In the genomic region with DNA sequence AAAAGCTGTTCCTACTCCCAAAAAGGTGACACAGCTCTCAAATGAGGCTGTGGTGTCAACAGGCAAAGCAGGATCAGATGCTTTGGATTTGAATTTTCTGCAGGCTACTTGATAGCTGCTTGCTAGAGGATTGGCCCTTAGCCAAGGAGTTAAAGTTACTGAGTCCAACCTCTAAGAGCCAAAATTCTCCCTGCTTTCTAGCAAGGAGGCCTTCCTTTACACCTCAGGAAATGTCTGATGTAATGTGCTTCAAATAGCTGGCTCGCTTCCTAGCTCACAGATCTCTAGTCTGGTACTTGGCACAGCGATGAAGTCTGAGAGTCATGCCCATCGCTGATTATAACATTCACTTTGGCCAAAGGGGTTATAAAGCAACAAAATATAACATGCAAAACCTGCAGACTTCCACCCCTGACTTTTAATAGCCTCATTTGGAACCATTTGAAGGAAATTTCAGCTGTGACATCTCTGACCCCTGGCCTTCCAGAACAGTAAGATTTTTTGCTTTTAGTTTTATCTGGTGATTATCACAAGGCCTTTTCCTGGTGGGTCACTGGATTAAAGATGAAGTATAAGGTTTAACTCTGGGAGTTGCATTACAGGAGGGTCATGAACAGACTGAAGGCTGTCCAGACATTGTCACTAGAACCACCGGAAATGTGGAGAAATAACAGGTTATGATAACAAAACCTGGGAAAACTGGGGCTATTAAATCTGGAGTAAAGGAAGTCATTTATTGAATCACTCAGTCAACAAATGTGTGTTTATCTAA, we compare ENCODE assay signal across 9 cellular contexts.
A peak's percentile ranks its signal among the peaks of the same experiment; 100 is the strongest.
DNase-seq lines count a peak whose midpoint lies in the region; ATAC-seq and TF ChIP-seq lines count a peak whose summit lies in the region.
"Had no signal": no experiment of that assay in that cellular context is flagged by ENCODE, and none has a peak within 500 bp of the region (broad histone marks: within the 10 kb centered on the region; RNA-seq: fewer than 3 reads in every experiment).

No MANE protein-coding gene starts in this region.

- TF ChIP-seq RAD21 in SK-N-SH (IDR thresholded peaks at IDR 0.05; ENCODE audit: low read length), result no peak

- H3K27ac ChIP-seq in HEK293 (ENCODE audit: extremely low read depth, low read depth, low read length) (no peak overlapping the region), SK-N-SH (ENCODE audit: low read depth in 2 of 2, low read length in 1 of 2) (peak overlapping the region; percentile 36 to 45; a peak in 3 of 4 replicates)

- no peak overlapping the region for H2AFZ ChIP-seq in SK-N-SH (ENCODE audit: low read depth)

- peak; percentile 90 for ATAC-seq in Right ventricle myocardium superior (ENCODE audit: poor library complexity)
- no peak for ATAC-seq in HG03521 (IDR thresholded peaks at IDR 0.05; ENCODE audit: unreplicated experiment)
- ATAC-seq in HG02642 (IDR thresholded peaks at IDR 0.05; ENCODE audit: poor library complexity, unreplicated experiment), result no peak

- H3K4me2 ChIP-seq in SK-N-SH (peak overlapping the region; percentile 42; the same call in 1 of the 2 replicates), skeletal muscle satellite cell (ENCODE audit: low read length) (peak overlapping the region; percentile 32)

- no peaks in the 10 kb centered on the region for H3K36me3 ChIP-seq in HEK293 (ENCODE audit: control insufficient read depth in 2 of 2, insufficient read depth in 1 of 2, low read length in 2 of 2)
- no peaks in the 10 kb centered on the region for H3K36me3 ChIP-seq in SK-N-SH (replicated peaks in 1 of 2; ENCODE audit: control insufficient read depth in 1 of 2, insufficient read depth in 2 of 2, low read length in 1 of 2)
- no peaks in the 10 kb centered on the region for H3K36me3 ChIP-seq in skeletal muscle satellite cell (ENCODE audit: insufficient read depth, low read length)

- DNase-seq in SK-N-SH (no peak), Right ventricle myocardium superior (no peak), RKO (ENCODE audit: low spot score) (no peak)
- DNase-seq in activated CD8-positive, alpha-beta memory T cell treated with anti-CD3 and anti-CD28 coated beads, Interleukin-2, amount 50 U/mL, for 48 hours, result no peak
- DNase-seq: NCI-H187 had no signal

- POLR2A ChIA-PET in HEK293 (lab: Yijun Ruan, JAX) (no interaction called here), SK-N-SH (lab: Yijun Ruan, JAX) (no interaction called here)

- TF ChIP-seq CTCF in HEK293 (tag by site-specific recombination; IDR thresholded peaks at IDR 0.05) (no peak), SK-N-SH (IDR thresholded peaks at IDR 0.05) (no peak)

- CTCF ChIA-PET in HEK293 (lab: Yijun Ruan, JAX), result no interaction called here
- CTCF ChIA-PET in SK-N-SH (lab: Yijun Ruan, JAX), result interaction anchor here (0.6 to 1.6 kb wide), 4 partner anchors 9 to 339 kb away, joined by 3 to 4 read pairs (median 3); no protein-coding TSS in a partner anchor

- H3K79me2 ChIP-seq in SK-N-SH (ENCODE audit: insufficient read depth), result no peaks in the 10 kb centered on the region

- peak in 1 of 2 experiments; percentile 49; a peak in 1 of 4 replicates for TF ChIP-seq EP300 in SK-N-SH (IDR thresholded peaks at IDR 0.05; ENCODE audit: borderline replicate concordance in 1 of 2, low read depth in 1 of 2, low read length in 1 of 2)

- WGBS in SK-N-SH (ENCODE audit: low lambda C conversion rate), result 45% methylated on average over 4 of the region's 4 CpGs

- H3K4me1 ChIP-seq in HEK293 (ENCODE audit: control insufficient read depth, insufficient read depth, low read length) (peaks cover 7% of the 10 kb centered on the region; the same call in 1 of the 2 replicates), SK-N-SH (ENCODE audit: control insufficient read depth in 1 of 2, insufficient read depth in 2 of 2, low read depth in 1 of 2, low read length in 1 of 2) (peaks cover 0 to 5% of the 10 kb centered on the region in 2 experiments; a peak in 1 of 4 replicates), skeletal muscle satellite cell (ENCODE audit: control insufficient read depth, insufficient read depth, low read length) (peaks cover 48% of the 10 kb centered on the region)

- peaks cover 6% of the 10 kb centered on the region for H3F3A ChIP-seq in SK-N-SH (replicated peaks; ENCODE audit: insufficient read depth)

- no peaks in the 10 kb centered on the region for H3K27me3 ChIP-seq in SK-N-SH (ENCODE audit: insufficient read depth)
- H3K27me3 ChIP-seq in skeletal muscle satellite cell (ENCODE audit: control insufficient read depth, insufficient read depth, low read length), result no peaks in the 10 kb centered on the region

- H3K9ac ChIP-seq in SK-N-SH (no peak overlapping the region), skeletal muscle satellite cell (ENCODE audit: low read depth, low read length) (no peak overlapping the region)

- H3K9me2 ChIP-seq in SK-N-SH, result no peaks in the 10 kb centered on the region

- no peak overlapping the region for H3K4me3 ChIP-seq in HEK293 (ENCODE audit: low read depth, low read length)
- H3K4me3 ChIP-seq in SK-N-SH (ENCODE audit: low read depth in 2 of 2, low read length in 1 of 2), result no peak overlapping the region
- H3K4me3 ChIP-seq in skeletal muscle satellite cell (ENCODE audit: low read length), result no peak overlapping the region

- no peaks in the 10 kb centered on the region for H3K9me3 ChIP-seq in HEK293 (ENCODE audit: control insufficient read depth, insufficient read depth, low read depth, low read length)
- no peaks in the 10 kb centered on the region for H3K9me3 ChIP-seq in SK-N-SH
- H3K9me3 ChIP-seq in skeletal muscle satellite cell (replicated peaks; ENCODE audit: low read length), result no peaks in the 10 kb centered on the region

- no peaks in the 10 kb centered on the region for H4K20me1 ChIP-seq in SK-N-SH (ENCODE audit: insufficient read depth)

- intact Hi-C loops in Right ventricle myocardium superior (cut with DNase I), result no loop called here

TF ChIP-seq in HEK293, 187 proteins besides CTCF, POLR2A, EP300 and RAD21 (continues in another document):
- TF ChIP-seq ZNF394 (tag by site-specific recombination; IDR thresholded peaks at IDR 0.05; ENCODE audit: borderline replicate concordance) (no peak), ZNF654 (tag by site-specific recombination; IDR thresholded peaks at IDR 0.05; ENCODE audit: low read depth) (no peak), ZBTB21 (tag by site-specific recombination; IDR thresholded peaks at IDR 0.05) (no peak), KLF10 (tag by site-specific recombination; IDR thresholded peaks at IDR 0.05) (no peak), ZFHX2 (tag by site-specific recombination; conservative IDR thresholded peaks at IDR 0.05) (no peak), ZNF529 (tag by site-specific recombination; IDR thresholded peaks at IDR 0.05; ENCODE audit: insufficient replicate concordance) (no peak)
- TF ChIP-seq, protein P1, sequence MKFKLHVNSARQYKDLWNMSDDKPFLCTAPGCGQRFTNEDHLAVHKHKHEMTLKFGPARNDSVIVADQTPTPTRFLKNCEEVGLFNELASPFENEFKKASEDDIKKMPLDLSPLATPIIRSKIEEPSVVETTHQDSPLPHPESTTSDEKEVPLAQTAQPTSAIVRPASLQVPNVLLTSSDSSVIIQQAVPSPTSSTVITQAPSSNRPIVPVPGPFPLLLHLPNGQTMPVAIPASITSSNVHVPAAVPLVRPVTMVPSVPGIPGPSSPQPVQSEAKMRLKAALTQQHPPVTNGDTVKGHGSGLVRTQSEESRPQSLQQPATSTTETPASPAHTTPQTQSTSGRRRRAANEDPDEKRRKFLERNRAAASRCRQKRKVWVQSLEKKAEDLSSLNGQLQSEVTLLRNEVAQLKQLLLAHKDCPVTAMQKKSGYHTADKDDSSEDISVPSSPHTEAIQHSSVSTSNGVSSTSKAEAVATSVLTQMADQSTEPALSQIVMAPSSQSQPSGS (tag by site-specific recombination; IDR thresholded peaks at IDR 0.05; ENCODE audit: low read depth), result no peak

TF ChIP-seq in SK-N-SH, 30 proteins besides CTCF, POLR2A, EP300 and RAD21:
- TF ChIP-seq, protein P2, sequence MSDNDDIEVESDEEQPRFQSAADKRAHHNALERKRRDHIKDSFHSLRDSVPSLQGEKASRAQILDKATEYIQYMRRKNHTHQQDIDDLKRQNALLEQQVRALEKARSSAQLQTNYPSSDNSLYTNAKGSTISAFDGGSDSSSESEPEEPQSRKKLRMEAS (IDR thresholded peaks at IDR 0.05; ENCODE audit: low read depth), result peak; percentile 26; the same call in 1 of the 2 replicates
- TF ChIP-seq TCF12 (IDR thresholded peaks at IDR 0.05) (peak; percentile 69), RCOR1 (IDR thresholded peaks at IDR 0.05; ENCODE audit: low read length) (no peak), POLR2AphosphoS5 (IDR thresholded peaks at IDR 0.05; ENCODE audit: low read depth, low read length) (peak; percentile 27; the same call in 1 of the 2 replicates), TEAD4 (IDR thresholded peaks at IDR 0.05; ENCODE audit: borderline replicate concordance, insufficient read depth) (peak; percentile 41; the same call in 1 of the 2 replicates), SIN3A (IDR thresholded peaks at IDR 0.05; ENCODE audit: borderline replicate concordance, low read depth, low read length) (peak; percentile 62; the same call in 1 of the 2 replicates), MEF2A (IDR thresholded peaks at IDR 0.05; ENCODE audit: borderline replicate concordance, low read depth) (peak; percentile 86; the same call in 1 of the 2 replicates), JUND (IDR thresholded peaks at IDR 0.05) (peak; percentile 44; the same call in 1 of the 2 replicates), EZH2phosphoT487 (IDR thresholded peaks at IDR 0.05; ENCODE audit: borderline replicate concordance, low read depth) (no peak), NFIC (IDR thresholded peaks at IDR 0.05; ENCODE audit: borderline replicate concordance) (peak; percentile 95), GATA2 (CRISPR knock-in tag; IDR thresholded peaks at IDR 0.05) (no peak), YY1 (IDR thresholded peaks at IDR 0.05; ENCODE audit: low read depth) (no peak), RFX5 (IDR thresholded peaks at IDR 0.05; ENCODE audit: low read length) (no peak), FOXM1 (IDR thresholded peaks at IDR 0.05; ENCODE audit: low read depth) (no peak), RXRA (IDR thresholded peaks at IDR 0.05; ENCODE audit: borderline replicate concordance, low read depth) (peak; percentile 74)
- TF ChIP-seq, protein P3, sequence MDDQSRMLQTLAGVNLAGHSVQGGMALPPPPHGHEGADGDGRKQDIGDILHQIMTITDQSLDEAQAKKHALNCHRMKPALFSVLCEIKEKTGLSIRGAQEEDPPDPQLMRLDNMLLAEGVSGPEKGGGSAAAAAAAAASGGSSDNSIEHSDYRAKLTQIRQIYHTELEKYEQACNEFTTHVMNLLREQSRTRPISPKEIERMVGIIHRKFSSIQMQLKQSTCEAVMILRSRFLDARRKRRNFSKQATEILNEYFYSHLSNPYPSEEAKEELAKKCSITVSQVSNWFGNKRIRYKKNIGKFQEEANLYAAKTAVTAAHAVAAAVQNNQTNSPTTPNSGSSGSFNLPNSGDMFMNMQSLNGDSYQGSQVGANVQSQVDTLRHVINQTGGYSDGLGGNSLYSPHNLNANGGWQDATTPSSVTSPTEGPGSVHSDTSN (IDR thresholded peaks at IDR 0.05), result peak; percentile 86
